ENCODE assay signal across 1 cellular context in the genomic region with DNA sequence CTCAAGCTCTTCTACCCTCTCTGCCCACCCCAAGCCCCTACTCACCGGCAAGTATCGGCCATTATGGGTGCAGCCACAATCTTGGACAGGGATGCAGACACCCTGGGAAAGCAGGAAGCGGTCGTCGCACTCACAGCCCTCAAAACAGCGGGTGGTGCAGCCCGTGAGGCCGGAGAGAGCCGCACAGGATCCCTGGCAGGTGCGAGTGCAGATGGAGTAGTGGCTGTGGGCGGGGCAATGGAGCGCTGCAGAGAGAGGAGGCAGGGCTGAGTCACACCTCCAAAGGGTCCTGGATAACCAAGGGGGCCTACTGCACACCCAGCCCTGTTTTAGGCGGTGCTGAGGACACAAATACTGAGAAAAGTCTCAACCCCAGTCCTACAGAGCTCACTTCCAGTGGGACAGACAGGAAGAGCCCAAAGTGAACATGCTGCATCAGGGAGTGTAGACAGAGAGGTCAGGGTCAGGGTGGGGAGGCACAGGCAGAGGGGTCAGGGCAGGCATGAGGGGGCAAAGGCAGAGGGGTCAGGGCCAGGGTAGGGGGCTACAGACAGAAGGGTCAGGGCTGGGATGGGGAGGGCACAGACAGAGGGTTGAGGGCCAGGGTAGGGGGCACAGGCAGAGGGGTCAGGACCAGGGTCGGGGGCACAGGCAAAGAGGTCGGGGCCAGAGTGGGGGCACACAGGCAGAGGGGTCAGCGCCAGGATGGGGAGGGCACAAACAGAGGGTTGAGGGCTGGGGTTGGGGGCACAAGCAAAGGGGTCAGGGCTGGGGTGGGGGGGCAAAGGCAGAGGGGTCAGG.
TF ChIP-seq lines count a peak whose summit lies in the region.

No MANE protein-coding gene starts in this region.

TF ChIP-seq in IMR-90, 13 proteins besides CTCF, POLR2A, EP300 and RAD21:
- TF ChIP-seq MXI1 (IDR thresholded peaks at IDR 0.05; ENCODE audit: borderline replicate concordance, low read depth, low read length) (no peak), BHLHE40 (IDR thresholded peaks at IDR 0.05; ENCODE audit: low read depth, low read length) (no peak), MAZ (IDR thresholded peaks at IDR 0.05; ENCODE audit: borderline replicate concordance, low read depth, low read length) (no peak), NFE2L2 (IDR thresholded peaks at IDR 0.05; ENCODE audit: low read depth, low read length) (no peak)
- TF ChIP-seq, protein P1, sequence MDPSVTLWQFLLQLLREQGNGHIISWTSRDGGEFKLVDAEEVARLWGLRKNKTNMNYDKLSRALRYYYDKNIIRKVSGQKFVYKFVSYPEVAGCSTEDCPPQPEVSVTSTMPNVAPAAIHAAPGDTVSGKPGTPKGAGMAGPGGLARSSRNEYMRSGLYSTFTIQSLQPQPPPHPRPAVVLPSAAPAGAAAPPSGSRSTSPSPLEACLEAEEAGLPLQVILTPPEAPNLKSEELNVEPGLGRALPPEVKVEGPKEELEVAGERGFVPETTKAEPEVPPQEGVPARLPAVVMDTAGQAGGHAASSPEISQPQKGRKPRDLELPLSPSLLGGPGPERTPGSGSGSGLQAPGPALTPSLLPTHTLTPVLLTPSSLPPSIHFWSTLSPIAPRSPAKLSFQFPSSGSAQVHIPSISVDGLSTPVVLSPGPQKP (IDR thresholded peaks at IDR 0.05; ENCODE audit: borderline replicate concordance, low read depth, low read length): no peak
